Comparison of ENCODE assay signal across 1 cellular context in the genomic region with DNA sequence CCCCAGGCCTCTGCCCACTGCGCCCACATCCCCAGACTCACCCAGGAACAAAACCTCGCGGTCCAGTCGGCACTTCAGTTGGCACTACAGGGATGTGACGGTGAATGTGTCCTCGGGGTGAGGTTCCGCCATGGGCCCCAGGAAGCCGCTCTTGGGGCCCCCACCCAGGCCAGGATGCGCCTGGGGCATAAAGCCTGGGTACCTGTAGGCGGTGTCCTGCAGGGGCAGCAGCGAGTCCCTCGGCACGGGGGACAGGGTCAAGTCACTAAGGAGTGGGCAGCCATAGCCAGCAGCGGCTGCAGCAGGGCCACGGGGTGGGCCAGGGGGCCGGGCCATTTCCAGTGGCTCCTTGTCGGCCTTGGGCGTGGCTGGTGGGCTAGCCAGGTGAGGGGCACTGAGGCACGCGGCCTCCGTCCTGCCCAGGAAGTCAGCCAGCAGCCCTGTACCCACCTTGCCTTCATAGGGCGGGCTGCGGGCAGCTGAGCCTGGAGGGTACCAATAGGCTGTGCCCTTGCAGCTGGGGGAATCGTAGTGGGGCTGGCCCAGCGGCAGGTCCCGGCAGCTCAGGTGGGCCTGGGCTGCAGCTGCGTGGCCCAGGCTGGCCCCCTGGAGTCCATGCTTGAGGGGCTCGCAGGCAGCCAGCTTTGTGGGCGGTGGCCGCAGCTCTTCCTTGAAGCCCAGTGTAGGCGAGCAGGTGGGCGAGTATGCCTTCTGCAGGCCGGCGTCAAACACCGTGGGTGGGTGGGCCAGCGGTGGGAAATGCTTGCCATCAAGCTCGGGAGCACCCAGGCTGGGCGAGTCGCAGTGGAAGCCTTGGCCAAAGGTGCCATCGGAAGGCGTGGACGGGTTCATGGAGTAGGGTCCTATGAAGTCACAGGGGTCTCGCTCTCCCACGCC.
TF ChIP-seq lines count a peak whose summit lies in the region.

No MANE protein-coding gene starts in this region.

TF ChIP-seq in endothelial cell of umbilical vein, 7 proteins besides CTCF, POLR2A, EP300 and RAD21:
- TF ChIP-seq FOS (IDR thresholded peaks at IDR 0.05; ENCODE audit: borderline replicate concordance, insufficient read depth, low read length) (no peak), MYC (IDR thresholded peaks at IDR 0.05; ENCODE audit: low read depth, low read length) (no peak), POLR2AphosphoS5 (IDR thresholded peaks at IDR 0.05; ENCODE audit: insufficient read depth, low read depth, low read length) (no peak), GATA2 (IDR thresholded peaks at IDR 0.05; ENCODE audit: insufficient read depth, insufficient read length, low read depth, low read length) (no peak), EZH2 (IDR thresholded peaks at IDR 0.05; ENCODE audit: borderline replicate concordance, low read depth, low read length, severe bottlenecking) (no peak), JUN (IDR thresholded peaks at IDR 0.05; ENCODE audit: borderline replicate concordance, insufficient read depth, insufficient read length, low read depth) (no peak)
- TF ChIP-seq, protein P1, sequence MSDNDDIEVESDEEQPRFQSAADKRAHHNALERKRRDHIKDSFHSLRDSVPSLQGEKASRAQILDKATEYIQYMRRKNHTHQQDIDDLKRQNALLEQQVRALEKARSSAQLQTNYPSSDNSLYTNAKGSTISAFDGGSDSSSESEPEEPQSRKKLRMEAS (IDR thresholded peaks at IDR 0.05; ENCODE audit: insufficient read depth, insufficient read length): no peak
